31 cellular contexts compared by ENCODE assay signal in genomic region chr10:96803265-96803664, GRCh38.
"Had no signal": no experiment of that assay in that cellular context is flagged by ENCODE, and none has a peak within 500 bp of the region (broad histone marks: within the 10 kb centered on the region; RNA-seq: fewer than 3 reads in every experiment).

No MANE protein-coding gene starts in this region.

- H3K4me1 Mint-ChIP-seq: natural killer cell; nephron; neural progenitor cell; stimulated activated memory B cell treated with anti-CD40 and anti-IgM and Interleukin-4, amounts not matched to agents 10 μg/mL and 1 μg/mL and 100 μg/mL, for 72 hours had no signal

- DNase-seq: naive thymus-derived CD4-positive, alpha-beta T cell; natural killer cell; occipital lobe; ovary; posterior cingulate gyrus; psoas muscle; right cardiac atrium; spleen; stimulated activated CD4-positive, alpha-beta T cell treated with anti-CD3 and anti-CD28 coated beads, Interleukin-12 subunit alpha, Interleukin-12 subunit beta, amount 100 ng/mL, for 4 hours; stimulated activated CD4-positive, alpha-beta T cell treated with anti-CD3 and anti-CD28 coated beads, Interleukin-1b, Interleukin-23, amount 100 ng/mL, for 48 hours; stimulated activated CD4-positive, alpha-beta T cell treated with anti-CD3 and anti-CD28 coated beads, Interleukin-4, amount 100 ng/mL, for 1 hour; stimulated activated CD4-positive, alpha-beta T cell treated with anti-CD3 and anti-CD28 coated beads, Interleukin-4, amount 100 ng/mL, for 4 hours; stimulated activated CD8-positive, alpha-beta memory T cell treated with anti-CD3 and anti-CD28 coated beads, Interleukin-4, amount 100 ng/mL, for 48 hours; stimulated activated naive CD4-positive, alpha-beta T cell; stimulated activated naive CD8-positive, alpha-beta T cell treated with anti-CD3 and anti-CD28 coated beads, Interleukin-15, Interleukin-2, amounts not matched to agents 100 U/mL and 50 U/mL, for 24 hours; substantia nigra; testis; tibial artery; transverse colon; upper lobe of right lung; uterus had no signal

- H3K36me3 Mint-ChIP-seq: naive thymus-derived CD4-positive, alpha-beta T cell; natural killer cell; neural progenitor cell; stimulated activated memory B cell treated with anti-CD40 and anti-IgM and Interleukin-4, amounts not matched to agents 10 μg/mL and 1 μg/mL and 100 μg/mL, for 72 hours; type B pancreatic cell had no signal

- H3K27ac ChIP-seq: neural progenitor cell, ovary, parathyroid adenoma, psoas muscle, skin epidermis, spleen, suprapubic skin, testis, tibial artery, transverse colon, upper lobe of right lung, uterus had no signal

- ATAC-seq: naive thymus-derived CD4-positive, alpha-beta T cell; natural killer cell; psoas muscle; right cardiac atrium; sciatic nerve; stimulated activated memory B cell treated with anti-CD40 and anti-IgM and Interleukin-4, amounts not matched to agents 10 μg/mL and 1 μg/mL and 100 μg/mL, for 72 hours; stimulated activated naive CD8-positive, alpha-beta T cell treated with anti-CD3 and anti-CD28 coated beads, Interleukin-15, Interleukin-2, amounts not matched to agents 100 U/mL and 50 U/mL, for 24 hours; upper lobe of right lung had no signal

- H3K9ac ChIP-seq: neural progenitor cell, parathyroid adenoma had no signal

- H3K9me3 ChIP-seq: ovary, psoas muscle, suprapubic skin, testis, transverse colon, upper lobe of right lung, uterus had no signal

- H3K27me3 ChIP-seq: neural progenitor cell, ovary, spleen, suprapubic skin, testis, tibial artery, transverse colon, upper lobe of right lung, uterus had no signal

- H3K4me3 ChIP-seq: neural progenitor cell, ovary, psoas muscle, skin epidermis, smooth muscle cell, spleen, suprapubic skin, testis, tibial artery, transverse colon, upper lobe of right lung, uterus had no signal

- H3K27me3 Mint-ChIP-seq: progenitor cell of endocrine pancreas; stimulated activated memory B cell treated with anti-CD40 and anti-IgM and Interleukin-4, amounts not matched to agents 10 μg/mL and 1 μg/mL and 100 μg/mL, for 72 hours; type B pancreatic cell had no signal

- H3K27ac Mint-ChIP-seq: naive thymus-derived CD4-positive, alpha-beta T cell; natural killer cell; nephron; neural progenitor cell; progenitor cell of endocrine pancreas; stimulated activated memory B cell treated with anti-CD40 and anti-IgM and Interleukin-4, amounts not matched to agents 10 μg/mL and 1 μg/mL and 100 μg/mL, for 72 hours; type B pancreatic cell had no signal

- H3K4me1 ChIP-seq: neural progenitor cell, parathyroid adenoma, psoas muscle, spleen, suprapubic skin, testis, tibial artery, upper lobe of right lung, uterus had no signal

- H2AFZ ChIP-seq: neural progenitor cell, parathyroid adenoma had no signal

- H3K9me3 Mint-ChIP-seq: natural killer cell, type B pancreatic cell had no signal

- H3K4me3 Mint-ChIP-seq: naive thymus-derived CD4-positive, alpha-beta T cell; natural killer cell; nephron; neural progenitor cell; stimulated activated memory B cell treated with anti-CD40 and anti-IgM and Interleukin-4, amounts not matched to agents 10 μg/mL and 1 μg/mL and 100 μg/mL, for 72 hours; type B pancreatic cell had no signal

- H3K79me2 ChIP-seq: parathyroid adenoma had no signal

- H3K4me2 ChIP-seq: neural progenitor cell, smooth muscle cell had no signal

- H3K36me3 ChIP-seq: neural progenitor cell, ovary, spleen, suprapubic skin, tibial artery, transverse colon, upper lobe of right lung, uterus had no signal
